ENCODE assay signal across 9 cellular contexts in genomic region chr16:74743668-74744299, GRCh38. TPM values are rescaled to one million over a fixed set of nuclear protein-coding genes. Genes with fewer than 3 reads are reported as not detected.
DNase-seq lines count a peak whose midpoint lies in the region; ATAC-seq and TF ChIP-seq lines count a peak whose summit lies in the region.
"Had no signal": no experiment of that assay in that cellular context is flagged by ENCODE, and none has a peak within 500 bp of the region (broad histone marks: within the 10 kb centered on the region; RNA-seq: fewer than 3 reads in every experiment).

No MANE protein-coding gene starts in this region.

- ATAC-seq in activated CD8-positive, alpha-beta T cell treated with anti-CD3 and anti-CD28 coated beads for 36 hours: no peak
- no peak for ATAC-seq in GM19035 (IDR thresholded peaks at IDR 0.05; ENCODE audit: unreplicated experiment)
- ATAC-seq in HG03108 (IDR thresholded peaks at IDR 0.05; ENCODE audit: unreplicated experiment): no peak

- H3K9me3 Mint-ChIP-seq in Calu3 (ENCODE audit: low read depth, unreplicated experiment): no peaks in the 10 kb centered on the region
- no peaks in the 10 kb centered on the region for H3K9me3 Mint-ChIP-seq in activated CD8-positive, alpha-beta T cell treated with anti-CD3 and anti-CD28 coated beads for 36 hours

- POLR2A ChIA-PET in activated CD8-positive, alpha-beta T cell treated with anti-CD3 and anti-CD28 coated beads for 36 hours (lab: Charles Lee): no interaction called here

- H3K36me3 Mint-ChIP-seq in Calu3 (ENCODE audit: insufficient read depth, unreplicated experiment): peaks cover 54% of the 10 kb centered on the region
- no peaks in the 10 kb centered on the region for H3K36me3 Mint-ChIP-seq in activated CD8-positive, alpha-beta T cell treated with anti-CD3 and anti-CD28 coated beads for 36 hours (ENCODE audit: low read depth)

- H3K36me3 ChIP-seq in neuron (ENCODE audit: insufficient read depth, low read length): no peaks in the 10 kb centered on the region
- H3K36me3 ChIP-seq: thoracic aorta had no signal

- intact Hi-C loops in Calu3 (cut with micrococcal nuclease; ENCODE audit: unreplicated experiment): loop anchor here (1.0 kb wide), 2 partner anchors 17 to 31 kb away; partner anchors contain the start of gene FA2H
- intact Hi-C loops in activated CD8-positive, alpha-beta T cell treated with anti-CD3 and anti-CD28 coated beads for 36 hours (cut with micrococcal nuclease): no loop called here

- peaks cover 5% of the 10 kb centered on the region for H3K4me1 ChIP-seq in neuron (ENCODE audit: insufficient read depth, low read length)

- peak overlapping the region; percentile 96 for H3K27ac Mint-ChIP-seq in Calu3 (ENCODE audit: unreplicated experiment)
- H3K27ac Mint-ChIP-seq in activated CD8-positive, alpha-beta T cell treated with anti-CD3 and anti-CD28 coated beads for 36 hours: no peak overlapping the region

- CTCF ChIA-PET in Calu3 (lab: Charles Lee): interaction anchor here (0.6 to 1.8 kb wide), 5 partner anchors 31 to 740 kb away, joined by 3 to 10 read pairs (median 3); partner anchors contain the start of gene FA2H
- CTCF ChIA-PET in activated CD8-positive, alpha-beta T cell treated with anti-CD3 and anti-CD28 coated beads for 36 hours (lab: Charles Lee): interaction anchor here (0.9 to 1.7 kb wide), 3 partner anchors 11 to 119 kb away, joined by 3 to 8 read pairs (median 4); no protein-coding TSS in a partner anchor

- BruUV-seq in Calu3 (replicated peaks; lab: Mats Ljungman, UMichigan): no TSS peak

- H3K27me3 Mint-ChIP-seq in Calu3 (ENCODE audit: unreplicated experiment): no peaks in the 10 kb centered on the region
- H3K27me3 Mint-ChIP-seq in activated CD8-positive, alpha-beta T cell treated with anti-CD3 and anti-CD28 coated beads for 36 hours: no peaks in the 10 kb centered on the region

- no peak overlapping the region for H3K4me3 ChIP-seq in cardiac fibroblast (replicated peaks in 1 of 2; ENCODE audit: low read depth in 2 of 2, low read length in 2 of 2)
- H3K4me3 ChIP-seq in neuron (ENCODE audit: low read length): no peak overlapping the region
- H3K4me3 ChIP-seq: thoracic aorta had no signal

- H3K9me3 ChIP-seq in neuron (ENCODE audit: low read length): no peaks in the 10 kb centered on the region
- H3K9me3 ChIP-seq: thoracic aorta had no signal

- peak; percentile 98 for DNase-seq in Calu3
- DNase-seq in NCI-H2107 (lab: John Stamatoyannopoulos, UW): peak; percentile 70
- DNase-seq in cardiac fibroblast (ENCODE audit: low read depth in 2 of 2): peak; percentile 23 to 38
- DNase-seq in activated CD8-positive, alpha-beta T cell treated with anti-CD3 and anti-CD28 coated beads for 36 hours: no peak
- no peak for DNase-seq in stimulated activated naive CD4-positive, alpha-beta T cell (lab: John Stamatoyannopoulos, UW)

- TF ChIP-seq CTCF in Calu3 (IDR thresholded peaks at IDR 0.05; ENCODE audit: unreplicated experiment): no peak
- no peak for TF ChIP-seq CTCF in cardiac fibroblast (IDR thresholded peaks at IDR 0.05; ENCODE audit: low read depth, low read length)
- no peak for TF ChIP-seq CTCF in activated CD8-positive, alpha-beta T cell treated with anti-CD3 and anti-CD28 coated beads for 36 hours (IDR thresholded peaks at IDR 0.05)

- H2AFZ ChIP-seq in neuron (ENCODE audit: low read depth, low read length): peak overlapping the region; percentile 13

- H3K27me3 ChIP-seq in neuron (ENCODE audit: insufficient read depth, low read length): peaks cover 4% of the 10 kb centered on the region

- H3K4me1 Mint-ChIP-seq in Calu3 (ENCODE audit: low read depth, unreplicated experiment): peaks cover 65% of the 10 kb centered on the region
- no peaks in the 10 kb centered on the region for H3K4me1 Mint-ChIP-seq in activated CD8-positive, alpha-beta T cell treated with anti-CD3 and anti-CD28 coated beads for 36 hours (ENCODE audit: low read depth)

- H3K4me3 Mint-ChIP-seq in Calu3 (ENCODE audit: low read depth, unreplicated experiment): peak overlapping the region; percentile 60
- no peak overlapping the region for H3K4me3 Mint-ChIP-seq in activated CD8-positive, alpha-beta T cell treated with anti-CD3 and anti-CD28 coated beads for 36 hours

RNA-seq across cellular contexts. Expression of gene FA2H, which starts 30.8 kb away (rescaled TPM):
- 74.2 and 122 TPM in 2 replicates for total RNA-seq in Calu3 (2022)
- total RNA-seq in activated CD8-positive, alpha-beta T cell treated with anti-CD3 and anti-CD28 coated beads for 36 hours: not detected

RNA-seq across cellular contexts. Expression of gene MLKL, which starts 43.1 kb away (rescaled TPM):
- total RNA-seq in Calu3 (2022): 38.8 and 46.1 TPM in 2 replicates
- 10 to 100 TPM; 18.5 to 18.8 TPM for total RNA-seq in activated CD8-positive, alpha-beta T cell treated with anti-CD3 and anti-CD28 coated beads for 36 hours

Comparison
In these comparisons a context has a peak if more than half of its experiments do, and no peak if none do; other contexts are left out.
1. DNase-seq: peak in Calu3 (single experiment), NCI-H2107 (single experiment) and cardiac fibroblast (2 of 2); none in activated CD8-positive, alpha-beta T cell treated with anti-CD3 and anti-CD28 coated beads for 36 hours (single experiment) and stimulated activated naive CD4-positive, alpha-beta T cell (0 of 6).
2. RNA of gene FA2H, which starts 30.8 kb away (total RNA-seq): 74.2 to 122 TPM in Calu3; not detected in activated CD8-positive, alpha-beta T cell treated with anti-CD3 and anti-CD28 coated beads for 36 hours; every median in the first group is over 10 times any median in the second.